Comparison of ENCODE assay signal across 2 cellular contexts in genomic region chr7:43077285-43077684, GRCh38.
TF ChIP-seq lines count a peak whose summit lies in the region.

No MANE protein-coding gene starts in this region.

TF ChIP-seq in GM23338, 12 proteins besides CTCF, POLR2A, EP300 and RAD21:
- no peak for TF ChIP-seq ZNF114 (CRISPR knock-in tag; IDR thresholded peaks at IDR 0.05)
- TF ChIP-seq CREB1 (CRISPR knock-in tag; IDR thresholded peaks at IDR 0.05; ENCODE audit: low read depth), result no peak
- no peak for TF ChIP-seq EZH2phosphoT487 (IDR thresholded peaks at IDR 0.05; ENCODE audit: unreplicated experiment)
- no peak for TF ChIP-seq JUNB (IDR thresholded peaks at IDR 0.05; ENCODE audit: unreplicated experiment)
- no peak; the same call in 1 of the 2 replicates for TF ChIP-seq POLR2AphosphoS5 (IDR thresholded peaks at IDR 0.05; ENCODE audit: low read depth)
- TF ChIP-seq ZNF331 (CRISPR knock-in tag; IDR thresholded peaks at IDR 0.05; ENCODE audit: low read depth), result no peak
- TF ChIP-seq ZNF462 (CRISPR knock-in tag; IDR thresholded peaks at IDR 0.05), result no peak
- no peak for TF ChIP-seq EZH2 (IDR thresholded peaks at IDR 0.05; ENCODE audit: low read depth, unreplicated experiment)
TF ChIP-seq in GM23338: peak in this region for 0.

TF ChIP-seq in K562, 482 proteins besides CTCF, POLR2A, EP300 and RAD21:
- TF ChIP-seq ZNF316 (IDR thresholded peaks at IDR 0.05) (no peak), ZNF175 (CRISPR knock-in tag; IDR thresholded peaks at IDR 0.05; ENCODE audit: low read depth) (no peak), ZNF655 (CRISPR knock-in tag; IDR thresholded peaks at IDR 0.05) (no peak), BRD9 (IDR thresholded peaks at IDR 0.05; ENCODE audit: low read depth, partially characterized antibody) (no peak), FOXA3 (CRISPR knock-in tag; conservative IDR thresholded peaks at IDR 0.05 in 1 of 2, IDR thresholded peaks at IDR 0.05 in 1 of 2) (no peak), KLF13 (tag; IDR thresholded peaks at IDR 0.05; ENCODE audit: borderline replicate concordance, low read depth) (no peak), TBP (optimal IDR thresholded peaks at IDR 0.05; ENCODE audit: low read depth, low read length) (no peak), ZNF408 (CRISPR knock-in tag; IDR thresholded peaks at IDR 0.05; ENCODE audit: low read depth) (no peak), MAFF (IDR thresholded peaks at IDR 0.05; ENCODE audit: low read length) (no peak), POLR2G (IDR thresholded peaks at IDR 0.05; ENCODE audit: low read depth, low read length) (no peak), PRDM10 (IDR thresholded peaks at IDR 0.05; ENCODE audit: partially characterized antibody) (no peak), ZNF668 (CRISPR knock-in tag; IDR thresholded peaks at IDR 0.05) (no peak), HMG20A (CRISPR knock-in tag; conservative IDR thresholded peaks at IDR 0.05) (no peak), PHB (CRISPR knock-in tag; IDR thresholded peaks at IDR 0.05) (no peak), SIRT6 (IDR thresholded peaks at IDR 0.05; ENCODE audit: low read depth, low read length) (no peak), E2F6 (IDR thresholded peaks at IDR 0.05; ENCODE audit: borderline replicate concordance in 1 of 2, extremely low read depth in 1 of 2, insufficient read depth in 1 of 2, insufficient read length in 1 of 2, low read depth in 1 of 2, low read length in 1 of 2, poor library complexity in 1 of 2, severe bottlenecking in 1 of 2) (no peak), ZNF282 (CRISPR knock-in tag; IDR thresholded peaks at IDR 0.05) (no peak), CCAR2 (IDR thresholded peaks at IDR 0.05; ENCODE audit: low read depth, low read length) (no peak)
